ENCODE assay signal across 8 cellular contexts in genomic region chr4:48375651-48376291, GRCh38. TPM values are rescaled to one million over a fixed set of nuclear protein-coding genes. Genes with fewer than 3 reads are reported as not detected.
DNase-seq lines count a peak whose midpoint lies in the region; ATAC-seq and TF ChIP-seq lines count a peak whose summit lies in the region.

No MANE protein-coding gene starts in this region.

- WGBS in aorta, 2 donors = 91 to 92% methylated on average over 6 of the region's 6 CpGs

- H3K4me3 ChIP-seq in astrocyte of the spinal cord (ENCODE audit: low read depth, low read length) (no peak overlapping the region), mucosa of descending colon (no peak overlapping the region), aorta (ENCODE audit: low read length in 2 of 2) (no peak overlapping the region)

- H3K4me1 ChIP-seq in mucosa of descending colon (ENCODE audit: low read depth) = peaks cover 31% of the 10 kb centered on the region
- no peaks in the 10 kb centered on the region for H3K4me1 ChIP-seq in aorta (ENCODE audit: control insufficient read depth in 1 of 2, insufficient read depth in 2 of 2, low read length in 2 of 2)

- no peak for TF ChIP-seq CTCF in astrocyte of the spinal cord (IDR thresholded peaks at IDR 0.05; ENCODE audit: low read depth, low read length)
- TF ChIP-seq CTCF in mucosa of descending colon (IDR thresholded peaks at IDR 0.05) = no peak

- H3K27me3 Mint-ChIP-seq in natural killer cell treated with Interleukin-12 subunit alpha and Interleukin-12 subunit beta and Interleukin-15 and Interleukin-18, amount 100 ng/mL, for 72 hours = no peaks in the 10 kb centered on the region

- H3K9me3 ChIP-seq in mucosa of descending colon (no peaks in the 10 kb centered on the region), aorta (ENCODE audit: control insufficient read depth, low read length) (no peaks in the 10 kb centered on the region)

- H3K27ac ChIP-seq in aorta (ENCODE audit: low read depth in 1 of 2, low read length in 2 of 2) = no peak overlapping the region

- H3K36me3 Mint-ChIP-seq in natural killer cell treated with Interleukin-12 subunit alpha and Interleukin-12 subunit beta and Interleukin-15 and Interleukin-18, amount 100 ng/mL, for 72 hours = no peaks in the 10 kb centered on the region

- H3K4me3 Mint-ChIP-seq in natural killer cell treated with Interleukin-12 subunit alpha and Interleukin-12 subunit beta and Interleukin-15 and Interleukin-18, amount 100 ng/mL, for 72 hours = no peak overlapping the region

- H3K9me3 Mint-ChIP-seq in natural killer cell treated with Interleukin-12 subunit alpha and Interleukin-12 subunit beta and Interleukin-15 and Interleukin-18, amount 100 ng/mL, for 72 hours = no peaks in the 10 kb centered on the region

- no peaks in the 10 kb centered on the region for H3K27me3 ChIP-seq in aorta (ENCODE audit: control insufficient read depth in 1 of 2, insufficient read depth in 2 of 2, low read length in 1 of 2)

- DNase-seq in COR-L47 (lab: John Stamatoyannopoulos, UW) (peak; percentile 16), NCI-H1436 (lab: John Stamatoyannopoulos, UW) (peak; percentile 42), astrocyte of the spinal cord (ENCODE audit: low read depth, low spot score) (peak; percentile 89), mucosa of descending colon (peak; percentile 62 to 71 (median 64)), aorta (no peak), NCI-H146 treated with DMSO at 0.1 percent for 48 hours (lab: John Stamatoyannopoulos, UW; ENCODE audit: unreplicated experiment) (no peak)
- DNase-seq in natural killer cell treated with Interleukin-12 subunit alpha and Interleukin-12 subunit beta and Interleukin-15 and Interleukin-18, amount 100 ng/mL, for 72 hours (ENCODE audit: low spot score) = no peak

- H3K4me1 Mint-ChIP-seq in natural killer cell treated with Interleukin-12 subunit alpha and Interleukin-12 subunit beta and Interleukin-15 and Interleukin-18, amount 100 ng/mL, for 72 hours (ENCODE audit: low read depth in 2 of 2) = peaks cover 32 to 42% of the 10 kb centered on the region in 2 donors

- in situ Hi-C loops in astrocyte of the spinal cord (cut with HindIII; ENCODE audit: low sequenced_read_pairs) = no loop called here

- no peak overlapping the region for H3K27ac Mint-ChIP-seq in natural killer cell treated with Interleukin-12 subunit alpha and Interleukin-12 subunit beta and Interleukin-15 and Interleukin-18, amount 100 ng/mL, for 72 hours

- ATAC-seq in mucosa of descending colon = peak; percentile 99
- no peak for ATAC-seq in natural killer cell treated with Interleukin-12 subunit alpha and Interleukin-12 subunit beta and Interleukin-15 and Interleukin-18, amount 100 ng/mL, for 72 hours
- ATAC-seq in HG02840 (IDR thresholded peaks at IDR 0.05; ENCODE audit: low FRiP score, unreplicated experiment) = no peak
- no peak for ATAC-seq in aorta (ENCODE audit: low FRiP score)

- intact Hi-C loops in mucosa of descending colon (cut with DNase I, micrococcal nuclease) (no loop called here), aorta (cut with DNase I) (no loop called here)

- H3K36me3 ChIP-seq in mucosa of descending colon (ENCODE audit: low read depth) = no peaks in the 10 kb centered on the region
- H3K36me3 ChIP-seq in aorta (ENCODE audit: control insufficient read depth in 1 of 2, insufficient read depth in 2 of 2, low read length in 1 of 2) = no peaks in the 10 kb centered on the region

RNA-seq across cellular contexts. Expression of gene SLAIN2, which starts 34.4 kb away (rescaled TPM):
- total RNA-seq in mucosa of descending colon (100 to 1,000 TPM in 1 of 3 donors, 10 to 100 TPM in 2; 73.5 to 153 (median 90.6) TPM), aorta (100 to 1,000 TPM; 107 to 109 TPM)
- 10 to 100 TPM; 42.4 to 89.3 TPM for total RNA-seq in natural killer cell treated with Interleukin-12 subunit alpha and Interleukin-12 subunit beta and Interleukin-15 and Interleukin-18, amount 100 ng/mL, for 72 hours
- polyA plus RNA-seq in aorta = 10 to 100 TPM; 39.0 to 46.0 TPM

Comparison
In these comparisons a context has a peak if more than half of its experiments do, and no peak if none do; other contexts are left out.
1. DNase-seq: peak in COR-L47 (single experiment), NCI-H1436 (single experiment), astrocyte of the spinal cord (single experiment) and mucosa of descending colon (3 of 3); none in natural killer cell treated with Interleukin-12 subunit alpha and Interleukin-12 subunit beta and Interleukin-15 and Interleukin-18, amount 100 ng/mL, for 72 hours (single experiment), aorta (0 of 2) and NCI-H146 treated with DMSO at 0.1 percent for 48 hours (single experiment).